25 cellular contexts compared by ENCODE assay signal in genomic region chr6:30002871-30003270, GRCh38. TPM values are rescaled to one million over a fixed set of nuclear protein-coding genes. Genes with fewer than 3 reads are reported as not detected.
DNase-seq lines count a peak whose midpoint lies in the region; ATAC-seq and TF ChIP-seq lines count a peak whose summit lies in the region.
"Had no signal": no experiment of that assay in that cellular context is flagged by ENCODE, and none has a peak within 500 bp of the region (broad histone marks: within the 10 kb centered on the region; RNA-seq: fewer than 3 reads in every experiment).

No MANE protein-coding gene starts in this region.

- H3K27ac Mint-ChIP-seq in activated CD4-positive, alpha-beta T cell treated with anti-CD3 and anti-CD28 coated beads, Interleukin-2, amount 10 ng/mL, durations not matched to agents 24 days and 14 days: no peak overlapping the region
- H3K27ac Mint-ChIP-seq: activated CD8-positive, alpha-beta T cell treated with anti-CD3 and anti-CD28 coated beads, Interleukin-2, amount 10 ng/mL, durations not matched to agents 7 days and 5 days; activated naive CD4-positive, alpha-beta T cell treated with anti-CD3 and anti-CD28 coated beads, Interleukin-2, amount 50 U/mL, for 72 hours; stimulated activated effector memory CD8-positive, alpha-beta T cell treated with anti-CD3 and anti-CD28 coated beads, Interleukin-12 subunit alpha, Interleukin-12 subunit beta, amount 100 ng/mL, for 72 hours; T-helper 1 cell treated with Interleukin-12 subunit alpha and Interleukin-12 subunit beta and Interleukin-4 antibody, amounts not matched to agents 30 μg/mL and 1 μg/mL, for 36 hours; WTC11 had no signal

- H3K9me3 ChIP-seq in MG63 (no peaks in the 10 kb centered on the region), lung (ENCODE audit: control insufficient read depth in 2 of 2, insufficient read depth in 1 of 2, low read length in 1 of 2) (no peaks in the 10 kb centered on the region)
- H3K9me3 ChIP-seq: BE2C, heart left ventricle, right lobe of liver, SJCRH30 had no signal

- no peaks in the 10 kb centered on the region for H3K36me3 Mint-ChIP-seq in activated CD4-positive, alpha-beta T cell treated with anti-CD3 and anti-CD28 coated beads, Interleukin-2, amount 10 ng/mL, durations not matched to agents 24 days and 14 days (ENCODE audit: low read depth)
- H3K36me3 Mint-ChIP-seq: activated naive CD4-positive, alpha-beta T cell treated with anti-CD3 and anti-CD28 coated beads, Interleukin-2, amount 50 U/mL, for 72 hours; stimulated activated effector memory CD8-positive, alpha-beta T cell treated with anti-CD3 and anti-CD28 coated beads, Interleukin-12 subunit alpha, Interleukin-12 subunit beta, amount 100 ng/mL, for 72 hours; WTC11 had no signal

- no peak for ATAC-seq in lung (ENCODE audit: insufficient read depth, low FRiP score)
- ATAC-seq in GM19452 (IDR thresholded peaks at IDR 0.05; ENCODE audit: unreplicated experiment): no peak
- ATAC-seq in HG03175 (IDR thresholded peaks at IDR 0.05; ENCODE audit: unreplicated experiment): no peak
- ATAC-seq: activated CD8-positive, alpha-beta T cell treated with anti-CD3 and anti-CD28 coated beads, Interleukin-2, amount 10 ng/mL, durations not matched to agents 7 days and 5 days; activated naive CD4-positive, alpha-beta T cell treated with anti-CD3 and anti-CD28 coated beads, Interleukin-2, amount 50 U/mL, for 72 hours; heart left ventricle; right lobe of liver; stimulated activated effector memory CD8-positive, alpha-beta T cell treated with anti-CD3 and anti-CD28 coated beads, Interleukin-12 subunit alpha, Interleukin-12 subunit beta, amount 100 ng/mL, for 72 hours; WTC11 had no signal

- H3K27me3 Mint-ChIP-seq in activated CD4-positive, alpha-beta T cell treated with anti-CD3 and anti-CD28 coated beads, Interleukin-2, amount 10 ng/mL, durations not matched to agents 24 days and 14 days: peaks cover 29% of the 10 kb centered on the region

- DNase-seq in EH (ENCODE audit: low read depth) (peak; percentile 58), MG63 (peak; percentile 72), cardiac fibroblast (ENCODE audit: low read depth in 2 of 2) (peak; percentile 25 to 57), lung (ENCODE audit: low spot score) (peak; percentile 26)
- DNase-seq in activated CD4-positive, alpha-beta T cell treated with anti-CD3 and anti-CD28 coated beads, Interleukin-2, amount 10 ng/mL, durations not matched to agents 24 days and 14 days: no peak
- DNase-seq in activated effector memory CD4-positive, alpha-beta T cell treated with Interleukin-2 at 50 U/mL for 16 hours: no peak
- DNase-seq: activated CD8-positive, alpha-beta T cell treated with anti-CD3 and anti-CD28 coated beads, Interleukin-2, amount 10 ng/mL, durations not matched to agents 7 days and 5 days; activated T-cell treated with anti-CD3 and anti-CD28 coated beads, Interleukin-2, amount 50 U/mL, for 48 hours; BE2C; COR-L47; DND-41; dorsolateral prefrontal cortex; heart left ventricle; NCI-H1417 treated with DMSO at 0.1 percent for 48 hours; NCI-H526 treated with DMSO at 0.1 percent for 48 hours; OCI-M1; right lobe of liver; SJCRH30 had no signal

- H3K4me3 ChIP-seq in MG63 (no peak overlapping the region), cardiac fibroblast (replicated peaks in 1 of 2; ENCODE audit: low read depth in 2 of 2, low read length in 2 of 2) (no peak overlapping the region), lung (no peak overlapping the region)
- H3K4me3 ChIP-seq: cardiac muscle cell, dorsolateral prefrontal cortex, heart left ventricle, right lobe of liver, SJCRH30 had no signal

- no peak overlapping the region for H3K27ac ChIP-seq in lung (ENCODE audit: low read depth in 1 of 2, low read length in 1 of 2)
- H3K27ac ChIP-seq: cardiac muscle cell, dorsolateral prefrontal cortex, heart left ventricle, right lobe of liver, SJCRH30 had no signal

- no peak overlapping the region for H3K4me3 Mint-ChIP-seq in activated CD4-positive, alpha-beta T cell treated with anti-CD3 and anti-CD28 coated beads, Interleukin-2, amount 10 ng/mL, durations not matched to agents 24 days and 14 days
- H3K4me3 Mint-ChIP-seq: activated CD8-positive, alpha-beta T cell treated with anti-CD3 and anti-CD28 coated beads, Interleukin-2, amount 10 ng/mL, durations not matched to agents 7 days and 5 days; stimulated activated effector memory CD8-positive, alpha-beta T cell treated with anti-CD3 and anti-CD28 coated beads, Interleukin-12 subunit alpha, Interleukin-12 subunit beta, amount 100 ng/mL, for 72 hours; T-helper 1 cell treated with Interleukin-12 subunit alpha and Interleukin-12 subunit beta and Interleukin-4 antibody, amounts not matched to agents 30 μg/mL and 1 μg/mL, for 36 hours; WTC11 had no signal

- H3K9me3 Mint-ChIP-seq in activated CD4-positive, alpha-beta T cell treated with anti-CD3 and anti-CD28 coated beads, Interleukin-2, amount 10 ng/mL, durations not matched to agents 24 days and 14 days: no peaks in the 10 kb centered on the region
- H3K9me3 Mint-ChIP-seq: activated naive CD4-positive, alpha-beta T cell treated with anti-CD3 and anti-CD28 coated beads, Interleukin-2, amount 50 U/mL, for 72 hours; stimulated activated effector memory CD8-positive, alpha-beta T cell treated with anti-CD3 and anti-CD28 coated beads, Interleukin-12 subunit alpha, Interleukin-12 subunit beta, amount 100 ng/mL, for 72 hours; T-helper 1 cell treated with Interleukin-12 subunit alpha and Interleukin-12 subunit beta and Interleukin-4 antibody, amounts not matched to agents 30 μg/mL and 1 μg/mL, for 36 hours; WTC11 had no signal

- no peaks in the 10 kb centered on the region for H3K27me3 ChIP-seq in MG63
- H3K27me3 ChIP-seq in lung (ENCODE audit: control insufficient read depth, insufficient read depth): no peaks in the 10 kb centered on the region
- H3K27me3 ChIP-seq: right lobe of liver, SJCRH30 had no signal

- peaks cover 6% of the 10 kb centered on the region for H3K4me1 Mint-ChIP-seq in activated CD4-positive, alpha-beta T cell treated with anti-CD3 and anti-CD28 coated beads, Interleukin-2, amount 10 ng/mL, durations not matched to agents 24 days and 14 days

- H3K36me3 ChIP-seq in MG63: no peaks in the 10 kb centered on the region
- no peaks in the 10 kb centered on the region for H3K36me3 ChIP-seq in lung (ENCODE audit: control insufficient read depth in 2 of 2, insufficient read depth in 2 of 2, low read length in 2 of 2)
- H3K36me3 ChIP-seq: BE2C, cardiac muscle cell, heart left ventricle, right lobe of liver, SJCRH30 had no signal

- WGBS in lung, 2 donors: 65 to 77% methylated on average over 3 of the region's 3 CpGs

- TF ChIP-seq CTCF in cardiac fibroblast (IDR thresholded peaks at IDR 0.05; ENCODE audit: low read depth, low read length): no peak
- no peak for TF ChIP-seq CTCF in lung (IDR thresholded peaks at IDR 0.05; ENCODE audit: control extremely low read depth, extremely low read depth)

- peaks cover 0 to 3% of the 10 kb centered on the region in 2 donors for H3K4me1 ChIP-seq in lung (ENCODE audit: control insufficient read depth in 2 of 2, insufficient read depth in 2 of 2, low read length in 2 of 2)
- H3K4me1 ChIP-seq: BE2C, SJCRH30 had no signal

- intact Hi-C loops in activated CD4-positive, alpha-beta T cell treated with anti-CD3 and anti-CD28 coated beads, Interleukin-2, amount 10 ng/mL, durations not matched to agents 24 days and 14 days (cut with micrococcal nuclease): loop anchor here (10.0 kb wide), 1 partner anchor 298 kb away; no protein-coding TSS in a partner anchor

RNA-seq across cellular contexts. Expression of gene POLR1H, which starts 58.2 kb away (rescaled TPM):
- total RNA-seq in MG63 (2014; rRNA removed; shearing (Covaris generic); ENCODE audit: low replicate concordance): 24.3 and 32.9 TPM in 2 replicates
- 10 to 100 TPM; 18.2 to 24.0 TPM for total RNA-seq in lung
- polyA plus RNA-seq in lung: 10 to 100 TPM; 53.2 to 55.5 TPM
- 85.6 and 87.0 TPM in 2 replicates for total RNA-seq in activated CD4-positive, alpha-beta T cell treated with anti-CD3 and anti-CD28 coated beads, Interleukin-2, amount 10 ng/mL, durations not matched to agents 24 days and 14 days

Comparison
In these comparisons a context has a peak if more than half of its experiments do, and no peak if none do; other contexts are left out.
1. DNase-seq: peak in EH (single experiment), MG63 (single experiment), cardiac fibroblast (2 of 2) and lung (single experiment); none in activated CD4-positive, alpha-beta T cell treated with anti-CD3 and anti-CD28 coated beads, Interleukin-2, amount 10 ng/mL, durations not matched to agents 24 days and 14 days (single experiment) and activated effector memory CD4-positive, alpha-beta T cell treated with Interleukin-2 at 50 U/mL for 16 hours (single experiment).